11 cellular contexts compared by ENCODE assay signal in the genomic region with DNA sequence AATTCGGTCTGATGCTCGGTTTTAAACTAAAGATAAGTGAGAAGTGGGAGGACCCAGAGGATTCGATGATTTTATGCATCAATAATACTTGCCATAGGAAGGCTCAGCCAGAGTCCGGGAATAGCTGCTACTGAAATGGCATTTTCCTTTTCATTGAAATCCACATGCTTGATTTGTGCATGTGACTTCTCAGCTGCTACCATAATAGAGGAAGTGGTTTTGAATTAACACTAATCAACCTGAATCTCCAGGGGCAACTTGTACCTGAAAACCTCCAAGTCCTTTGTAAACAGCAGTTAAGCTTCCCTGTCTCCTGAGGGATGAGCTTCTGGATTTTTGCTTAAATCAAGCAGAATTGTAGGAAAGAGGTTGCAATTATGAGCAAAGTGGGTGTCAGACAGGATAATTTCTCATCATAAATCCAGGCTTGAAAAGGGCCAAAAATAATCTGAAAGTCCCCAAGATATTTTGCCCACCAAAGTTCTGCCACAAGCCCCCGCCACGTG.
DNase-seq lines count a peak whose midpoint lies in the region; ATAC-seq and TF ChIP-seq lines count a peak whose summit lies in the region.
"Had no signal": no experiment of that assay in that cellular context is flagged by ENCODE, and none has a peak within 500 bp of the region (broad histone marks: within the 10 kb centered on the region; RNA-seq: fewer than 3 reads in every experiment).

No MANE protein-coding gene starts in this region.

- no peak for TF ChIP-seq CTCF in dorsolateral prefrontal cortex (IDR thresholded peaks at IDR 0.05 in 54 of 56, conservative IDR thresholded peaks at IDR 0.05 in 2 of 56; ENCODE audit: low read depth in 1 of 56, partially characterized antibody in 56 of 56)

- H3K36me3 Mint-ChIP-seq in CD4-positive, CD25-positive, alpha-beta regulatory T cell, result peaks cover 4% of the 10 kb centered on the region

- H3K9me3 ChIP-seq in CD4-positive, CD25-positive, alpha-beta regulatory T cell (ENCODE audit: control insufficient read depth in 2 of 2, low read length in 2 of 2), result no peaks in the 10 kb centered on the region
- H3K9me3 ChIP-seq: thoracic aorta had no signal

- H3K9me3 Mint-ChIP-seq in CD4-positive, CD25-positive, alpha-beta regulatory T cell, result peaks cover 0 to 9% (median 0%) of the 10 kb centered on the region in 7 donors

- H3K4me3 ChIP-seq in CD4-positive, CD25-positive, alpha-beta regulatory T cell (ENCODE audit: low read depth, low read length), result peak overlapping the region; percentile 70
- H3K4me3 ChIP-seq in dorsolateral prefrontal cortex, result no peak overlapping the region
- H3K4me3 ChIP-seq: thoracic aorta had no signal

- H3K27ac Mint-ChIP-seq in CD4-positive, CD25-positive, alpha-beta regulatory T cell, result peak overlapping the region; percentile 72 to 97 (median 90)

- H3K4me1 Mint-ChIP-seq in CD4-positive, CD25-positive, alpha-beta regulatory T cell, result peaks cover 28 to 62% (median 45%) of the 10 kb centered on the region in 4 donors

- peaks cover 47% of the 10 kb centered on the region for H3K4me1 ChIP-seq in CD4-positive, CD25-positive, alpha-beta regulatory T cell (ENCODE audit: control insufficient read depth, insufficient read depth, low read length, poor library complexity, severe bottlenecking)

- no peaks in the 10 kb centered on the region for H3K27me3 ChIP-seq in CD4-positive, CD25-positive, alpha-beta regulatory T cell (ENCODE audit: control insufficient read depth, insufficient read depth, low read length)
- no peaks in the 10 kb centered on the region for H3K27me3 ChIP-seq in dorsolateral prefrontal cortex

- no peak for ATAC-seq in CD4-positive, CD25-positive, alpha-beta regulatory T cell (ENCODE audit: low read depth in 2 of 2)
- no peak for ATAC-seq in HG03139 (IDR thresholded peaks at IDR 0.05; ENCODE audit: unreplicated experiment)
- ATAC-seq in GM21619 (IDR thresholded peaks at IDR 0.05; ENCODE audit: unreplicated experiment), result no peak
- no peak for ATAC-seq in GM18861 (IDR thresholded peaks at IDR 0.05; ENCODE audit: unreplicated experiment)
- ATAC-seq: left ventricle myocardium superior had no signal

- intact Hi-C loops in dorsolateral prefrontal cortex (cut with DNase I), result no loop called here

- H3K27me3 Mint-ChIP-seq in CD4-positive, CD25-positive, alpha-beta regulatory T cell, result no peaks in the 10 kb centered on the region

- no peaks in the 10 kb centered on the region for H3K36me3 ChIP-seq in CD4-positive, CD25-positive, alpha-beta regulatory T cell (ENCODE audit: control insufficient read depth, insufficient read depth, low read length)
- H3K36me3 ChIP-seq: thoracic aorta had no signal

- peak in 2 of 3 donors; percentile 1 to 37 for DNase-seq in CD4-positive, CD25-positive, alpha-beta regulatory T cell
- DNase-seq in COR-L47 (lab: John Stamatoyannopoulos, UW) (peak; percentile 42), NCI-H2107 treated with DMSO at 0.1 percent for 48 hours (lab: John Stamatoyannopoulos, UW; ENCODE audit: unreplicated experiment) (peak; percentile 52), dorsolateral prefrontal cortex (no peak)
- DNase-seq: left ventricle myocardium superior; NK-92 treated with Interleukin-12 subunit alpha and Interleukin-12 subunit beta, amount 100 ng/mL, for 24 hours had no signal

- H3K4me3 Mint-ChIP-seq in CD4-positive, CD25-positive, alpha-beta regulatory T cell, result peak overlapping the region; percentile 16 to 64 (median 37)

- H3K27ac ChIP-seq in CD4-positive, CD25-positive, alpha-beta regulatory T cell (ENCODE audit: insufficient read depth, low read length, poor library complexity, severe bottlenecking), result peak overlapping the region; percentile 78
- peak overlapping the region in 34 of 59 donors; percentile 1 to 63 (median 35) for H3K27ac ChIP-seq in dorsolateral prefrontal cortex
- H3K27ac ChIP-seq: C4-2B, thoracic aorta had no signal

Comparison
In these comparisons a context has a peak if more than half of its experiments do, and no peak if none do; other contexts are left out.
1. DNase-seq: peak in CD4-positive, CD25-positive, alpha-beta regulatory T cell (2 of 3), COR-L47 (single experiment) and NCI-H2107 treated with DMSO at 0.1 percent for 48 hours (single experiment); none in dorsolateral prefrontal cortex (0 of 10).